In the genomic region with DNA sequence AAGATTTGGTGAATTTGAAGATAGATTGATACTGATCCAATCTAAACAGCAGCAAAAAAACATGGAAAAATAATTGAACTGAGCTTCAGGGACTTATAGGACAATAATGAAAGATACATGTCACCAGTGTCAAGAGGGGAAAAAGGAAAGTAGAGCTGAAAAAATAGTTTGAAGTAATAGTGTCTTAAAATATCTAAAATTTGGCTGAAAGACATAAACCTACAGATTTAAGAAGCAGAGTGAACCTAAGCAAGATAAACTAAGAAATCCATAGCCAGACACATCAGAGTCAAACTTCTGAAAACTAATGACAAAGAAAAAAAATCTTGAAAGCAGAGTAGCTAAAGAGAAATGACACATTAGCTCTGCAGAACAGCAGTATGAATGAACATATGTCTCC, we compare ENCODE assay signal across 29 cellular contexts.
"Had no signal": no experiment of that assay in that cellular context is flagged by ENCODE, and none has a peak within 500 bp of the region (broad histone marks: within the 10 kb centered on the region; RNA-seq: fewer than 3 reads in every experiment).

No MANE protein-coding gene starts in this region.

- H3K27ac Mint-ChIP-seq: stimulated activated effector memory CD8-positive, alpha-beta T cell treated with anti-CD3 and anti-CD28 coated beads, Interleukin-12 subunit alpha, Interleukin-12 subunit beta, amount 100 ng/mL, for 72 hours; stimulated activated memory B cell treated with anti-CD40 and anti-IgM and Interleukin-4, amounts not matched to agents 10 μg/mL and 1 μg/mL and 100 μg/mL, for 72 hours; stimulated activated naive B cell treated with anti-CD40 and anti-IgM and Interleukin-4, amounts not matched to agents 10 μg/mL and 1 μg/mL and 100 μg/mL, for 72 hours; stimulated activated naive CD8-positive, alpha-beta T cell treated with anti-CD3 and anti-CD28 coated beads, Interleukin-15, amount 100 ng/mL, for 72 hours; stimulated activated naive CD8-positive, alpha-beta T cell treated with anti-CD3 and anti-CD28 coated beads, Interleukin-15, Interleukin-2, amounts not matched to agents 100 ng/mL and 50 ng/mL, for 24 hours; type B pancreatic cell had no signal

- H3K4me3 ChIP-seq: stomach, suprapubic skin, testis, thoracic aorta, thyroid gland, tibial artery, tibial nerve, transverse colon, upper lobe of left lung, upper lobe of right lung, uterus, vagina had no signal

- DNase-seq: stimulated activated CD4-positive, alpha-beta T cell treated with anti-CD3 and anti-CD28 coated beads, Interleukin-2, amount 100 ng/mL, for 48 hours; stimulated activated CD4-positive, alpha-beta T cell treated with anti-CD3 and anti-CD28 coated beads, Interleukin-4, amount 100 ng/mL, for 1 hour; stimulated activated CD4-positive, alpha-beta T cell treated with anti-CD3 and anti-CD28 coated beads, Interleukin-4, amount 100 ng/mL, for 24 hours; stimulated activated CD4-positive, alpha-beta T cell treated with anti-CD3 and anti-CD28 coated beads, Interleukin-4, amount 100 ng/mL, for 4 hours; stimulated activated CD8-positive, alpha-beta memory T cell treated with anti-CD3 and anti-CD28 coated beads, Interleukin-4, amount 100 ng/mL, for 48 hours; stimulated activated naive B cell treated with anti-CD40 and anti-IgM and Interleukin-4, amounts not matched to agents 10 μg/mL and 1 μg/mL and 100 μg/mL, for 72 hours; stimulated activated naive CD4-positive, alpha-beta T cell; stimulated activated naive CD4-positive, alpha-beta T cell treated with Interleukin-2 at 50 U/mL for 16 hours; stimulated activated naive CD8-positive, alpha-beta T cell treated with anti-CD3 and anti-CD28 coated beads, Interleukin-15, amount 100 ng/mL, for 72 hours; stimulated activated naive CD8-positive, alpha-beta T cell treated with anti-CD3 and anti-CD28 coated beads, Interleukin-15, Interleukin-2, amounts not matched to agents 100 U/mL and 50 U/mL, for 24 hours; stomach; substantia nigra; testis; thyroid gland; tibial artery; transverse colon; trophoblast cell; upper lobe of left lung; upper lobe of right lung; uterus had no signal

- H3K36me3 ChIP-seq: uterus had no signal

- ATAC-seq: stimulated activated effector memory CD8-positive, alpha-beta T cell treated with anti-CD3 and anti-CD28 coated beads, Interleukin-12 subunit alpha, Interleukin-12 subunit beta, amount 100 ng/mL, for 72 hours; stimulated activated memory B cell treated with anti-CD40 and anti-IgM and Interleukin-4, amounts not matched to agents 10 μg/mL and 1 μg/mL and 100 μg/mL, for 72 hours; stimulated activated naive B cell treated with anti-CD40 and anti-IgM and Interleukin-4, amounts not matched to agents 10 μg/mL and 1 μg/mL and 100 μg/mL, for 72 hours; stimulated activated naive CD8-positive, alpha-beta T cell treated with anti-CD3 and anti-CD28 coated beads, Interleukin-15, amount 100 ng/mL, for 72 hours; stimulated activated naive CD8-positive, alpha-beta T cell treated with anti-CD3 and anti-CD28 coated beads, Interleukin-15, Interleukin-2, amounts not matched to agents 100 U/mL and 50 U/mL, for 24 hours; upper lobe of right lung had no signal

- H3K4me3 Mint-ChIP-seq: stimulated activated effector memory CD8-positive, alpha-beta T cell treated with anti-CD3 and anti-CD28 coated beads, Interleukin-12 subunit alpha, Interleukin-12 subunit beta, amount 100 ng/mL, for 72 hours; stimulated activated memory B cell treated with anti-CD40 and anti-IgM and Interleukin-4, amounts not matched to agents 10 μg/mL and 1 μg/mL and 100 μg/mL, for 72 hours; stimulated activated naive B cell treated with anti-CD40 and anti-IgM and Interleukin-4, amounts not matched to agents 10 μg/mL and 1 μg/mL and 100 μg/mL, for 72 hours; stimulated activated naive CD8-positive, alpha-beta T cell treated with anti-CD3 and anti-CD28 coated beads, Interleukin-15, amount 100 ng/mL, for 72 hours; stimulated activated naive CD8-positive, alpha-beta T cell treated with anti-CD3 and anti-CD28 coated beads, Interleukin-15, Interleukin-2, amounts not matched to agents 100 ng/mL and 50 ng/mL, for 24 hours; type B pancreatic cell had no signal

- H3K9me3 ChIP-seq: suprapubic skin, testis, thyroid gland, upper lobe of right lung, uterus, vagina had no signal

- H3K27me3 Mint-ChIP-seq: stimulated activated memory B cell treated with anti-CD40 and anti-IgM and Interleukin-4, amounts not matched to agents 10 μg/mL and 1 μg/mL and 100 μg/mL, for 72 hours; stimulated activated naive B cell treated with anti-CD40 and anti-IgM and Interleukin-4, amounts not matched to agents 10 μg/mL and 1 μg/mL and 100 μg/mL, for 72 hours; stimulated activated naive CD8-positive, alpha-beta T cell treated with anti-CD3 and anti-CD28 coated beads, Interleukin-15, amount 100 ng/mL, for 72 hours; stimulated activated naive CD8-positive, alpha-beta T cell treated with anti-CD3 and anti-CD28 coated beads, Interleukin-15, Interleukin-2, amounts not matched to agents 100 ng/mL and 50 ng/mL, for 24 hours; type B pancreatic cell had no signal

- H3K27me3 ChIP-seq: stomach, suprapubic skin, testis, thyroid gland, tibial artery, tibial nerve, transverse colon, upper lobe of left lung, upper lobe of right lung, uterus, vagina had no signal

- FAIRE-seq: urothelium cell line had no signal

- H3K4me1 ChIP-seq: suprapubic skin, testis, thyroid gland, tibial artery, tibial nerve, transverse colon, upper lobe of left lung, upper lobe of right lung, uterus, vagina had no signal

- H3K27ac ChIP-seq: stomach, suprapubic skin, testis, thoracic aorta, thyroid gland, tibial artery, tibial nerve, transverse colon, upper lobe of left lung, upper lobe of right lung, uterus, vagina had no signal
